In genomic region chr18:74972354-74972753, GRCh38 we compare ENCODE assay signal across 23 cellular contexts.
"Had no signal": no experiment of that assay in that cellular context is flagged by ENCODE, and none has a peak within 500 bp of the region (broad histone marks: within the 10 kb centered on the region; RNA-seq: fewer than 3 reads in every experiment).

No MANE protein-coding gene starts in this region.

- H3K27ac Mint-ChIP-seq: activated CD4-positive, alpha-beta memory T cell treated with anti-CD3 and anti-CD28 coated beads for 36 hours; activated CD4-positive, alpha-beta T cell treated with anti-CD3 and anti-CD28 coated beads, Interleukin-2, amount 10 ng/mL, durations not matched to agents 7 days and 5 days; activated naive CD4-positive, alpha-beta T cell treated with anti-CD3 and anti-CD28 coated beads for 36 hours; activated naive CD8-positive, alpha-beta T cell treated with anti-CD3 and anti-CD28 coated beads, Interleukin-2, amount 10 ng/mL, durations not matched to agents 7 days and 5 days had no signal

- DNase-seq: activated CD4-positive, alpha-beta memory T cell treated with anti-CD3 and anti-CD28 coated beads for 36 hours; activated CD4-positive, alpha-beta T cell treated with anti-CD3 and anti-CD28 coated beads, Interleukin-2, amount 10 ng/mL, durations not matched to agents 7 days and 5 days; activated CD4-positive, CD25-positive, alpha-beta regulatory T cell; activated CD8-positive, alpha-beta memory T cell treated with anti-CD3 and anti-CD28 coated beads for 24 hours; activated gamma-delta T cell; activated naive CD4-positive, alpha-beta T cell treated with anti-CD3 and anti-CD28 coated beads for 36 hours; activated naive CD8-positive, alpha-beta T cell treated with anti-CD3 and anti-CD28 coated beads, Interleukin-2, amount 10 ng/mL, durations not matched to agents 7 days and 5 days; activated T-cell treated with anti-CD3 and anti-CD28 coated beads, Interleukin-2, amount 50 U/mL, for 4 hours; anterior cingulate cortex; Karpas-422; MM.1S; NCI-H1417; NCI-H1930; NCI-H510A treated with DMSO at 0.1 percent for 48 hours; NCI-H748 treated with DMSO at 0.1 percent for 48 hours; NK-92 treated with Interleukin-12 subunit alpha and Interleukin-12 subunit beta, amount 100 ng/mL, for 24 hours; OCI-M1; RPMI8226; SK-N-SH; T-helper 1 cell had no signal

- H3K4me3 ChIP-seq: adrenal gland, K562 had no signal

- H3K27me3 ChIP-seq: adrenal gland had no signal

- H3K4me1 Mint-ChIP-seq: activated CD4-positive, alpha-beta T cell treated with anti-CD3 and anti-CD28 coated beads, Interleukin-2, amount 10 ng/mL, durations not matched to agents 7 days and 5 days had no signal

- H3K36me3 ChIP-seq: adrenal gland had no signal

- H3K27ac ChIP-seq: adrenal gland, VCaP had no signal

- H3K9me3 ChIP-seq: adrenal gland, SK-N-SH had no signal

- H3K4me1 ChIP-seq: adrenal gland had no signal

- H3K36me3 Mint-ChIP-seq: activated naive CD8-positive, alpha-beta T cell treated with anti-CD3 and anti-CD28 coated beads, Interleukin-2, amount 10 ng/mL, durations not matched to agents 7 days and 5 days had no signal

- H3K4me3 Mint-ChIP-seq: activated CD4-positive, alpha-beta memory T cell treated with anti-CD3 and anti-CD28 coated beads for 36 hours; activated CD4-positive, alpha-beta T cell treated with anti-CD3 and anti-CD28 coated beads, Interleukin-2, amount 10 ng/mL, durations not matched to agents 7 days and 5 days; activated naive CD4-positive, alpha-beta T cell treated with anti-CD3 and anti-CD28 coated beads for 36 hours; activated naive CD8-positive, alpha-beta T cell treated with anti-CD3 and anti-CD28 coated beads, Interleukin-2, amount 10 ng/mL, durations not matched to agents 7 days and 5 days; activated T-cell treated with anti-CD3 and anti-CD28 coated beads, Interleukin-2, amount 50 U/mL, for 4 hours had no signal

- H3K27me3 Mint-ChIP-seq: activated CD4-positive, alpha-beta memory T cell treated with anti-CD3 and anti-CD28 coated beads for 36 hours; activated CD4-positive, alpha-beta T cell treated with anti-CD3 and anti-CD28 coated beads, Interleukin-2, amount 10 ng/mL, durations not matched to agents 7 days and 5 days; activated naive CD8-positive, alpha-beta T cell treated with anti-CD3 and anti-CD28 coated beads, Interleukin-2, amount 10 ng/mL, durations not matched to agents 7 days and 5 days had no signal

- H3K9me3 Mint-ChIP-seq: activated CD4-positive, alpha-beta memory T cell treated with anti-CD3 and anti-CD28 coated beads for 36 hours; activated naive CD4-positive, alpha-beta T cell treated with anti-CD3 and anti-CD28 coated beads for 36 hours; activated naive CD8-positive, alpha-beta T cell treated with anti-CD3 and anti-CD28 coated beads, Interleukin-2, amount 10 ng/mL, durations not matched to agents 7 days and 5 days; activated T-cell treated with anti-CD3 and anti-CD28 coated beads, Interleukin-2, amount 50 U/mL, for 4 hours had no signal
